Comparison of ENCODE assay signal across 21 cellular contexts in genomic region chrX:28120076-28120475, GRCh38.
"Had no signal": no experiment of that assay in that cellular context is flagged by ENCODE, and none has a peak within 500 bp of the region (broad histone marks: within the 10 kb centered on the region; RNA-seq: fewer than 3 reads in every experiment).

No MANE protein-coding gene starts in this region.

- H3K27ac Mint-ChIP-seq: activated T-cell treated with anti-CD3 and anti-CD28 coated beads, Interleukin-2, amount 50 U/mL, for 72 hours; dendritic cell treated with granulocyte-macrophage colony-stimulating factor and Interleukin-4, amounts not matched to agents 40 ng/mL and 50 ng/mL, for 4 days; mesothelial cell of epicardium; natural killer cell treated with Interleukin-12 subunit alpha and Interleukin-12 subunit beta and Interleukin-15 and Interleukin-18, amount 100 ng/mL, for 72 hours; type B pancreatic cell had no signal

- H3K79me2 ChIP-seq: hepatocyte, parathyroid adenoma had no signal

- H3K4me1 ChIP-seq: lower lobe of right lung, parathyroid adenoma, stomach had no signal

- H3K4me2 ChIP-seq: hepatocyte, smooth muscle cell had no signal

- H3K27me3 ChIP-seq: hepatocyte, neutrophil, stomach had no signal

- H3K36me3 ChIP-seq: lower lobe of right lung, neutrophil, stomach had no signal

- H2AFZ ChIP-seq: hepatocyte, parathyroid adenoma had no signal

- ATAC-seq: activated CD4-positive, CD25-positive, alpha-beta regulatory T cell treated with anti-CD3 and anti-CD28 coated beads, Interleukin-2, amount 50 U/mL, for 24 hours; activated T-cell treated with anti-CD3 and anti-CD28 coated beads, Interleukin-2, amount 50 U/mL, for 72 hours; lower lobe of right lung; natural killer cell treated with Interleukin-12 subunit alpha and Interleukin-12 subunit beta and Interleukin-15 and Interleukin-18, amount 100 ng/mL, for 72 hours; sciatic nerve had no signal

- H3K4me3 ChIP-seq: hepatocyte, lower lobe of right lung, smooth muscle cell, stomach had no signal

- H3K36me3 Mint-ChIP-seq: natural killer cell treated with Interleukin-12 subunit alpha and Interleukin-12 subunit beta and Interleukin-15 and Interleukin-18, amount 100 ng/mL, for 72 hours; type B pancreatic cell had no signal

- H3K4me3 Mint-ChIP-seq: activated T-cell treated with anti-CD3 and anti-CD28 coated beads, Interleukin-2, amount 50 U/mL, for 72 hours; dendritic cell treated with granulocyte-macrophage colony-stimulating factor and Interleukin-4, amounts not matched to agents 40 ng/mL and 50 ng/mL, for 4 days; mesothelial cell of epicardium; natural killer cell treated with Interleukin-12 subunit alpha and Interleukin-12 subunit beta and Interleukin-15 and Interleukin-18, amount 100 ng/mL, for 72 hours; type B pancreatic cell had no signal

- H3K9me3 Mint-ChIP-seq: dendritic cell treated with granulocyte-macrophage colony-stimulating factor and Interleukin-4, amounts not matched to agents 40 ng/mL and 50 ng/mL, for 4 days; type B pancreatic cell had no signal

- H3K27ac ChIP-seq: hepatocyte, lower lobe of right lung, neutrophil, parathyroid adenoma, stomach had no signal

- DNase-seq: activated CD8-positive, alpha-beta memory T cell treated with anti-CD3 and anti-CD28 coated beads for 24 hours; activated CD8-positive, alpha-beta memory T cell treated with anti-CD3 and anti-CD28 coated beads, Interleukin-2, amount 50 U/mL, for 48 hours; activated effector memory CD4-positive, alpha-beta T cell treated with anti-CD3 and anti-CD28 coated beads, Interleukin-2, amount 50 U/mL, for 16 hours; activated naive CD4-positive, alpha-beta T cell treated with anti-CD3 and anti-CD28 coated beads, Interleukin-2, amount 50 U/mL, for 16 hours; activated T-cell treated with anti-CD3 and anti-CD28 coated beads, Interleukin-2, amount 50 U/mL, for 72 hours; effector memory CD4-positive, alpha-beta T cell; foreskin fibroblast; lower lobe of right lung; stimulated activated CD4-positive, alpha-beta T cell treated with anti-CD3 and anti-CD28 coated beads, Interleukin-4, amount 100 ng/mL, for 1 hour; stomach; T1000 had no signal

- H3K27me3 Mint-ChIP-seq: dendritic cell treated with granulocyte-macrophage colony-stimulating factor and Interleukin-4, amounts not matched to agents 40 ng/mL and 50 ng/mL, for 4 days; natural killer cell treated with Interleukin-12 subunit alpha and Interleukin-12 subunit beta and Interleukin-15 and Interleukin-18, amount 100 ng/mL, for 72 hours had no signal

- H3K9me3 ChIP-seq: lower lobe of right lung, neutrophil, stomach had no signal
